In genomic region chr2:176585791-176586190, GRCh38 we compare ENCODE assay signal across 17 cellular contexts.
DNase-seq lines count a peak whose midpoint lies in the region; ATAC-seq, FAIRE-seq and TF ChIP-seq lines count a peak whose summit lies in the region.
"Had no signal": no experiment of that assay in that cellular context is flagged by ENCODE, and none has a peak within 500 bp of the region (broad histone marks: within the 10 kb centered on the region; RNA-seq: fewer than 3 reads in every experiment).

No MANE protein-coding gene starts in this region.

- no peak overlapping the region for H3K4me2 ChIP-seq in K562 (ENCODE audit: insufficient read depth, low read length)

- H3K36me3 ChIP-seq in K562 (ENCODE audit: control insufficient read depth, insufficient read depth, low read length), result no peaks in the 10 kb centered on the region

- peak overlapping the region in 1 of 3 experiments; percentile 3 for H3K4me3 Mint-ChIP-seq in nephron
- H3K4me3 Mint-ChIP-seq in type B pancreatic cell, result peak overlapping the region; percentile 18
- H3K4me3 Mint-ChIP-seq: CD14-positive monocyte; CD8-positive, alpha-beta T cell had no signal

- peaks cover 76% of the 10 kb centered on the region for H3K4me1 Mint-ChIP-seq in nephron
- H3K4me1 Mint-ChIP-seq in type B pancreatic cell (ENCODE audit: unreplicated experiment), result peaks cover 46% of the 10 kb centered on the region
- H3K4me1 Mint-ChIP-seq: CD14-positive monocyte had no signal

- POLR2A ChIA-PET in K562 (lab: Yijun Ruan, JAX), result no interaction called here

- 0% methylated on average over 2 of the region's 2 CpGs for WGBS in K562 (ENCODE audit: insufficient coverage, low coverage, missing lambda C conversion rate)

- no peaks in the 10 kb centered on the region for H3K9me3 ChIP-seq in K562 (replicated peaks; ENCODE audit: control insufficient read depth, insufficient read depth, low read depth, low read length)
- H3K9me3 ChIP-seq: Caco-2 had no signal

- intact Hi-C loops in K562 (cut with micrococcal nuclease), result no loop called here

- H2AFZ ChIP-seq in K562 (ENCODE audit: low read depth, low read length), result no peak overlapping the region

- no peak overlapping the region for H3K27ac ChIP-seq in K562 (ENCODE audit: extremely low read depth, low read depth, low read length)

- no peaks in the 10 kb centered on the region for H3K4me1 ChIP-seq in K562 (replicated peaks in 1 of 2; ENCODE audit: control insufficient read depth in 2 of 2, insufficient read depth in 2 of 2, low read length in 2 of 2)
- H3K4me1 ChIP-seq: Caco-2 had no signal

- H3K9me1 ChIP-seq in K562 (ENCODE audit: control insufficient read depth, insufficient read depth, low read length), result no peaks in the 10 kb centered on the region

- no peak for TF ChIP-seq CTCF in K562 (IDR thresholded peaks at IDR 0.05 in 2 of 3, conservative IDR thresholded peaks at IDR 0.05 in 1 of 3; ENCODE audit: insufficient read depth in 2 of 3, low read depth in 1 of 3, low read length in 3 of 3)
- no peak for TF ChIP-seq CTCF in nephron (IDR thresholded peaks at IDR 0.05; ENCODE audit: unreplicated experiment in 3 of 3)
- TF ChIP-seq CTCF in type B pancreatic cell (conservative IDR thresholded peaks at IDR 0.05), result no peak

- no peak for FAIRE-seq in K562 (lab: Jason Lieb, UNC)
- FAIRE-seq: A204.1, H54, HepG2, HTR-8/SVneo had no signal

- H3K27me3 ChIP-seq in K562 (ENCODE audit: control insufficient read depth in 2 of 2, insufficient read depth in 2 of 2, low read length in 2 of 2), result peaks cover 0 to 2% of the 10 kb centered on the region in 2 experiments; a peak in 1 of 5 replicates

- DNase-seq in NCI-H226 (peak; percentile 6), K562 (ENCODE audit: extremely low read depth in 1 of 4, low spot score in 3 of 4) (no peak), type B pancreatic cell (ENCODE audit: extremely low spot score, unreplicated experiment) (no peak), NOMO-1 treated with dmso at 0.1 percent for 144 hours (lab: John Stamatoyannopoulos, UW; ENCODE audit: unreplicated experiment) (no peak)
- DNase-seq in stimulated activated naive CD4-positive, alpha-beta T cell treated with Interleukin-2 at 50 U/mL for 16 hours (lab: John Stamatoyannopoulos, UW), result no peak
- DNase-seq: Caco-2; CD8-positive, alpha-beta T cell; DND-41; GDM1 had no signal

- H3K27ac Mint-ChIP-seq in nephron (peak overlapping the region; percentile 21 to 69 (median 34)), type B pancreatic cell (no peak overlapping the region)
- H3K27ac Mint-ChIP-seq: CD14-positive monocyte; CD8-positive, alpha-beta T cell had no signal

- no peak for ATAC-seq in K562
- ATAC-seq in GM19035 (IDR thresholded peaks at IDR 0.05; ENCODE audit: unreplicated experiment), result no peak
- ATAC-seq: CD8-positive, alpha-beta T cell; HCT116; HepG2 had no signal

- in situ Hi-C loops in K562 (cut with MboI), result no loop called here

- H3K9me3 Mint-ChIP-seq in nephron, result no peaks in the 10 kb centered on the region
- H3K9me3 Mint-ChIP-seq in type B pancreatic cell, result no peaks in the 10 kb centered on the region
- H3K9me3 Mint-ChIP-seq: CD14-positive monocyte; CD8-positive, alpha-beta T cell had no signal

- no peak overlapping the region for H3K9ac ChIP-seq in K562 (ENCODE audit: insufficient read depth in 1 of 2, low read depth in 2 of 2, low read length in 2 of 2)

- no peak for TF ChIP-seq EP300 in K562 (IDR thresholded peaks at IDR 0.05; ENCODE audit: low read length)

- TF ChIP-seq RAD21 in K562 (CRISPR knock-in tag; conservative IDR thresholded peaks at IDR 0.05 in 1 of 2, IDR thresholded peaks at IDR 0.05 in 1 of 2), result no peak

- peaks cover 3% of the 10 kb centered on the region for H3K27me3 Mint-ChIP-seq in nephron (ENCODE audit: low read depth)
- peaks cover 19% of the 10 kb centered on the region for H3K27me3 Mint-ChIP-seq in type B pancreatic cell

- no peaks in the 10 kb centered on the region for H3K79me2 ChIP-seq in K562 (ENCODE audit: control insufficient read depth, insufficient read depth, low read length)

- no peaks in the 10 kb centered on the region for H3K36me3 Mint-ChIP-seq in nephron (ENCODE audit: low read depth)
- H3K36me3 Mint-ChIP-seq in type B pancreatic cell, result no peaks in the 10 kb centered on the region
- H3K36me3 Mint-ChIP-seq: CD14-positive monocyte; CD8-positive, alpha-beta T cell had no signal

- no peak for TF ChIP-seq POLR2A in K562 (conservative IDR thresholded peaks at IDR 0.05)

- CTCF ChIA-PET in K562 (lab: Yijun Ruan, JAX; ENCODE audit: low intra/inter-chr PET ratio), result interaction anchor here (0.7 kb wide), 1 partner anchor 61 kb away, joined by 3 read pairs; no protein-coding TSS in a partner anchor

- H3K4me3 ChIP-seq in K562, result no peak overlapping the region

- H4K20me1 ChIP-seq in K562 (replicated peaks; ENCODE audit: control insufficient read depth, insufficient read depth, low read length), result no peaks in the 10 kb centered on the region

- no TSS peak for BruUV-seq in K562 (replicated peaks; lab: Mats Ljungman, UMichigan)

TF ChIP-seq in K562, 482 proteins besides CTCF, POLR2A, EP300 and RAD21:
- peak; percentile 33 for TF ChIP-seq CBFA2T3 (IDR thresholded peaks at IDR 0.05)
- peak; percentile 16; the same call in 1 of the 2 replicates for TF ChIP-seq TEAD4 (IDR thresholded peaks at IDR 0.05; ENCODE audit: low read length)
- TF ChIP-seq TEAD4 (CRISPR knock-in tag; IDR thresholded peaks at IDR 0.05; ENCODE audit: borderline replicate concordance), result no peak
- TF ChIP-seq MTA2 (IDR thresholded peaks at IDR 0.05; ENCODE audit: low read depth), result no peak
- TF ChIP-seq BRF2 (IDR thresholded peaks at IDR 0.05; ENCODE audit: borderline replicate concordance, insufficient read depth, insufficient read length), result no peak
